19 cellular contexts compared by ENCODE assay signal in the genomic region with DNA sequence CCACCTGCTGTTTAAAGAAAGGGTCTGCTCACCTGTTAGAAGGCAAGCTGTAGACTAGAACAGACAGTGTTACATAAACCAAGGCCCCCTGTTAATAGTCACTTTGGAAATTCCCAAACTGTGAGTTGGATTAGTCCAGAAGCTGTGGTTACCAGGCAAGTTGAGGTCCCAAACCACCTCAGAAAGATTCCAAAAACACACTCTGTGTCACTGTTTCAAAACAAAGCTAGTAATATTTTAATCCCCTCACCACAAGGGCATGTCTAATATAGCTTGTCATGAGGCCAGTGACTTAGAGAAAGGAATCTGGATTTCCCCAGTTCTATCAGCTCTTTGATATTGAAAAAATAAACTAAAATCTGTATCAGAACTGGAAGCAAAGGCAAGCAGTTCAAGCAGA.
DNase-seq lines count a peak whose midpoint lies in the region; ATAC-seq and TF ChIP-seq lines count a peak whose summit lies in the region.
"Had no signal": no experiment of that assay in that cellular context is flagged by ENCODE, and none has a peak within 500 bp of the region (broad histone marks: within the 10 kb centered on the region; RNA-seq: fewer than 3 reads in every experiment).

No MANE protein-coding gene starts in this region.

- H3K27ac Mint-ChIP-seq in immature natural killer cell, result no peak overlapping the region
- H3K27ac Mint-ChIP-seq: activated T-helper 17 cell treated with anti-CD3 and anti-CD28 coated beads, Interleukin-2, amount 50 U/mL, for 72 hours; HFFc6; nephron progenitor cell; stimulated activated naive CD8-positive, alpha-beta T cell treated with anti-CD3 and anti-CD28 coated beads, Interleukin-15, amount 100 ng/mL, for 72 hours had no signal

- no peaks in the 10 kb centered on the region for H3K4me1 Mint-ChIP-seq in immature natural killer cell
- H3K4me1 Mint-ChIP-seq: activated T-helper 17 cell treated with anti-CD3 and anti-CD28 coated beads, Interleukin-2, amount 50 U/mL, for 72 hours; nephron progenitor cell; stimulated activated naive CD8-positive, alpha-beta T cell treated with anti-CD3 and anti-CD28 coated beads, Interleukin-15, amount 100 ng/mL, for 72 hours had no signal

- H3K27me3 ChIP-seq in kidney epithelial cell (ENCODE audit: control insufficient read depth, insufficient read depth, low read length), result no peaks in the 10 kb centered on the region
- H3K27me3 ChIP-seq: adrenal gland, uterus had no signal

- peaks cover 0 to 3% (median 0%) of the 10 kb centered on the region in 3 donors for H3K27me3 Mint-ChIP-seq in immature natural killer cell (ENCODE audit: low read depth in 3 of 3)
- H3K27me3 Mint-ChIP-seq: activated T-helper 17 cell treated with anti-CD3 and anti-CD28 coated beads, Interleukin-2, amount 50 U/mL, for 72 hours; stimulated activated naive CD8-positive, alpha-beta T cell treated with anti-CD3 and anti-CD28 coated beads, Interleukin-15, amount 100 ng/mL, for 72 hours had no signal

- POLR2A ChIA-PET in AG04449 (lab: Yijun Ruan, JAX), result no interaction called here

- H3K4me3 Mint-ChIP-seq in immature natural killer cell, result no peak overlapping the region
- H3K4me3 Mint-ChIP-seq: activated T-helper 17 cell treated with anti-CD3 and anti-CD28 coated beads, Interleukin-2, amount 50 U/mL, for 72 hours; HFFc6; nephron progenitor cell; stimulated activated naive CD8-positive, alpha-beta T cell treated with anti-CD3 and anti-CD28 coated beads, Interleukin-15, amount 100 ng/mL, for 72 hours had no signal

- no peaks in the 10 kb centered on the region for H3K36me3 Mint-ChIP-seq in immature natural killer cell

- no peaks in the 10 kb centered on the region for H3K36me3 ChIP-seq in kidney epithelial cell (ENCODE audit: control insufficient read depth, insufficient read depth, low read length)
- H3K36me3 ChIP-seq: adrenal gland, uterus had no signal

- in situ Hi-C loops in astrocyte of the spinal cord (cut with HindIII; ENCODE audit: low sequenced_read_pairs), result no loop called here

- H3K4me3 ChIP-seq in AG04449 (ENCODE audit: low read depth, low read length), result no peak overlapping the region
- no peak overlapping the region for H3K4me3 ChIP-seq in astrocyte of the spinal cord (ENCODE audit: low read depth, low read length)
- no peak overlapping the region for H3K4me3 ChIP-seq in kidney epithelial cell (ENCODE audit: low read depth, low read length)
- H3K4me3 ChIP-seq: adrenal gland, uterus had no signal

- CTCF ChIA-PET in AG04449 (lab: Yijun Ruan, JAX), result no interaction called here

- ATAC-seq in GM18498 (IDR thresholded peaks at IDR 0.05; ENCODE audit: unreplicated experiment), result no peak
- ATAC-seq: activated T-helper 17 cell treated with anti-CD3 and anti-CD28 coated beads, Interleukin-2, amount 50 U/mL, for 72 hours; stimulated activated naive CD8-positive, alpha-beta T cell treated with anti-CD3 and anti-CD28 coated beads, Interleukin-15, amount 100 ng/mL, for 72 hours had no signal

- peak; percentile 17 for DNase-seq in AG04449 (ENCODE audit: low read depth, low spot score)
- DNase-seq in HS-27A (ENCODE audit: low read depth), result peak; percentile 65
- DNase-seq in astrocyte of the spinal cord (ENCODE audit: low read depth, low spot score), result peak; percentile 84
- peak; percentile 44 for DNase-seq in kidney epithelial cell (ENCODE audit: low read depth)
- no peak for DNase-seq in ureter (ENCODE audit: low spot score)
- DNase-seq in immature natural killer cell, result no peak
- no peak for DNase-seq in NCI-H345 treated with DMSO at 0.1 percent for 48 hours (lab: John Stamatoyannopoulos, UW; ENCODE audit: unreplicated experiment)
- DNase-seq: adrenal gland; HFFc6; mesendoderm; NCI-H1930; NCI-H446 treated with DMSO at 0.1 percent for 48 hours; nephron progenitor cell; SHP77 treated with DMSO at 0.1 percent for 48 hours; stimulated activated naive CD8-positive, alpha-beta T cell treated with anti-CD3 and anti-CD28 coated beads, Interleukin-15, amount 100 ng/mL, for 72 hours; T-helper 2 cell; uterus had no signal

- TF ChIP-seq CTCF in AG04449 (IDR thresholded peaks at IDR 0.05; ENCODE audit: insufficient read depth, low read length, missing control alignments) (no peak), astrocyte of the spinal cord (IDR thresholded peaks at IDR 0.05; ENCODE audit: low read depth, low read length) (no peak), kidney epithelial cell (IDR thresholded peaks at IDR 0.05; ENCODE audit: insufficient read depth, low read length, poor library complexity, severe bottlenecking) (no peak)

- peaks cover 0 to 7% (median 5%) of the 10 kb centered on the region in 6 donors for H3K9me3 Mint-ChIP-seq in immature natural killer cell
- H3K9me3 Mint-ChIP-seq: nephron progenitor cell had no signal

Comparison
In these comparisons a context has a peak if more than half of its experiments do, and no peak if none do; other contexts are left out.
1. DNase-seq: peak in AG04449 (single experiment), HS-27A (single experiment), astrocyte of the spinal cord (single experiment) and kidney epithelial cell (single experiment); none in ureter (single experiment), immature natural killer cell (0 of 3) and NCI-H345 treated with DMSO at 0.1 percent for 48 hours (single experiment).